ENCODE assay signal across 1 cellular context in the genomic region with DNA sequence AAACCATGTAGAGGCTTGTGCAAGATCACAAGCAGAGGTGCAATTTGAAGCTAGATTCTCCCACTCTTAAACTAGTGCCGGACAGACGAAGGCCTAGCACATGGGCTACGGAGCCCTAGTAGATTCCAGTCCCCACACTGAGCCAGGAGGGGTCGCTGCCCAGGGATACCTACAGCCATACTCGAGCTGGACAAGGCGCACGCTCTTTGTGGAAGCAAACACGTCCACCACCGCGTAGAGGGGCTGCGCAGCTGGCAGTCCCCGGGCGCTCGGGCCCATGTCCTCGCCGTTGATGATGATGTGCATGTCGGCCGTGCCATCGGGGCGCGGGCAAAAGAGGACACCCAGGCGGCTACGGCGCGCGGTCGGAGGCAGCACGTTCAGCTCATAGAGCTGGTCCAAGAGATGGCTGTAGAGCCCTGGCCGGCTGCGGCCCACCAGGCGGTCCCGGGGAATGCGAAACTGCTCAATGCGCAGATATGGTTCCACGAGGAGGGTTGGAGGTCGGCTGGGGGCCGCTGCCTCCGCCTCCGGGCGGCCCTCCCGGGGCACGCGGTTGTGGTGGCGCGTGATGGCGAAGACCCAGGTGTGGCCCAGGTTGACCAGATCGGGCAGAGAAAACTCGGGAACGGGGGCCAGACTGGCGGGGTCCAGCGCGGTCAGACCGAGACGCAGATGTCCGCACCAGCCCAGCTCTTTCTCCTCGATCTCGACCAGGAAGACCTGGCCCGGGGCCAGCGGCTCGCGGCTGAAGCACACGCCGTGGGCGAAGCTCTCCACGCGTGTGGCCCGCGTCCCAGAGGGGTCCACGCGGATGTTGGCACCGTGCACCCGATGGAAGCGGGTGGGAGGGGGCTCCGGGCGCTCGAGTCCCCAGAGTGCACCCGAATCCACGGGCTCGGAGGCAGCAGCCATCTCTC.
TF ChIP-seq lines count a peak whose summit lies in the region.

No MANE protein-coding gene starts in this region.

TF ChIP-seq in HepG2, 621 proteins besides CTCF, POLR2A, EP300 and RAD21 (continues in another document):
- TF ChIP-seq ZNF446 (CRISPR knock-in tag; IDR thresholded peaks at IDR 0.05) (no peak), SMC3 (IDR thresholded peaks at IDR 0.05; ENCODE audit: low read length) (peak; percentile 88), HDAC6 (IDR thresholded peaks at IDR 0.05; ENCODE audit: low read depth, low read length) (no peak), NFIC (IDR thresholded peaks at IDR 0.05; ENCODE audit: low read length) (no peak), JDP2 (CRISPR knock-in tag; IDR thresholded peaks at IDR 0.05; ENCODE audit: borderline replicate concordance) (no peak; the same call in 1 of the 2 replicates), KLF16 (CRISPR knock-in tag; IDR thresholded peaks at IDR 0.05) (peak in 1 of 2 experiments; percentile 87; a peak in 2 of 4 replicates), MED1 (CRISPR knock-in tag; IDR thresholded peaks at IDR 0.05) (peak; percentile 81), ZEB1 (IDR thresholded peaks at IDR 0.05; ENCODE audit: insufficient replicate concordance, low read depth) (no peak), E2F5 (CRISPR knock-in tag; conservative IDR thresholded peaks at IDR 0.05) (peak; percentile 43), ZNF850 (CRISPR knock-in tag; conservative IDR thresholded peaks at IDR 0.05) (0 out of 2 replicates have a peak, but pooled peaks have one; percentile 1), LBX2 (CRISPR knock-in tag; IDR thresholded peaks at IDR 0.05; ENCODE audit: borderline replicate concordance) (no peak; the same call in 1 of the 2 replicates), CEBPG (CRISPR knock-in tag; IDR thresholded peaks at IDR 0.05) (peak; percentile 65), ZNF432 (CRISPR knock-in tag; IDR thresholded peaks at IDR 0.05; ENCODE audit: borderline replicate concordance) (0 out of 2 replicates have a peak, but pooled peaks have one; percentile 2), ZNF615 (CRISPR knock-in tag; IDR thresholded peaks at IDR 0.05; ENCODE audit: borderline replicate concordance) (no peak; the same call in 1 of the 2 replicates), ZNF639 (CRISPR knock-in tag; conservative IDR thresholded peaks at IDR 0.05) (no peak), RFX3 (CRISPR knock-in tag; IDR thresholded peaks at IDR 0.05) (no peak), ZFP1 (CRISPR knock-in tag; IDR thresholded peaks at IDR 0.05) (0 out of 2 replicates have a peak, but pooled peaks have one; percentile 47), GATAD2A (CRISPR knock-in tag; IDR thresholded peaks at IDR 0.05) (peak; percentile 79), PPARG (CRISPR knock-in tag; conservative IDR thresholded peaks at IDR 0.05) (no peak), SALL2 (CRISPR knock-in tag; IDR thresholded peaks at IDR 0.05) (peak; percentile 81), MLLT10 (CRISPR knock-in tag; IDR thresholded peaks at IDR 0.05) (0 out of 2 replicates have a peak, but pooled peaks have one; percentile 27), HOXA5 (CRISPR knock-in tag; IDR thresholded peaks at IDR 0.05) (peak; percentile 25; the same call in 1 of the 2 replicates), ZNF274 (CRISPR knock-in tag; IDR thresholded peaks at IDR 0.05) (peak; percentile 76; the same call in 1 of the 2 replicates), SNAPC2 (CRISPR knock-in tag; IDR thresholded peaks at IDR 0.05) (0 out of 2 replicates have a peak, but pooled peaks have one; percentile 2), SNAPC5 (CRISPR knock-in tag; IDR thresholded peaks at IDR 0.05; ENCODE audit: borderline replicate concordance) (no peak), PAF1 (CRISPR knock-in tag; IDR thresholded peaks at IDR 0.05) (no peak), MIER3 (CRISPR knock-in tag; IDR thresholded peaks at IDR 0.05; ENCODE audit: borderline replicate concordance) (peak; percentile 88; the same call in 1 of the 2 replicates), DR1 (CRISPR knock-in tag; IDR thresholded peaks at IDR 0.05) (no peak; the same call in 1 of the 2 replicates), PHF5A (CRISPR knock-in tag; IDR thresholded peaks at IDR 0.05; ENCODE audit: low read depth, unreplicated experiment) (peak; percentile 61), HOXA9 (CRISPR knock-in tag; IDR thresholded peaks at IDR 0.05; ENCODE audit: borderline replicate concordance) (no peak; the same call in 1 of the 2 replicates), TFAP4 (IDR thresholded peaks at IDR 0.05; ENCODE audit: borderline replicate concordance, low read depth) (peak; percentile 10; the same call in 1 of the 2 replicates), ZNF17 (CRISPR knock-in tag; IDR thresholded peaks at IDR 0.05) (no peak), KMT2B (CRISPR knock-in tag; IDR thresholded peaks at IDR 0.05) (peak; percentile 75)
- TF ChIP-seq, protein P1, sequence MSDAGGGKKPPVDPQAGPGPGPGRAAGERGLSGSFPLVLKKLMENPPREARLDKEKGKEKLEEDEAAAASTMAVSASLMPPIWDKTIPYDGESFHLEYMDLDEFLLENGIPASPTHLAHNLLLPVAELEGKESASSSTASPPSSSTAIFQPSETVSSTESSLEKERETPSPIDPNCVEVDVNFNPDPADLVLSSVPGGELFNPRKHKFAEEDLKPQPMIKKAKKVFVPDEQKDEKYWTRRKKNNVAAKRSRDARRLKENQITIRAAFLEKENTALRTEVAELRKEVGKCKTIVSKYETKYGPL (CRISPR knock-in tag; IDR thresholded peaks at IDR 0.05): no peak; the same call in 1 of the 2 replicates
- TF ChIP-seq, protein P2, sequence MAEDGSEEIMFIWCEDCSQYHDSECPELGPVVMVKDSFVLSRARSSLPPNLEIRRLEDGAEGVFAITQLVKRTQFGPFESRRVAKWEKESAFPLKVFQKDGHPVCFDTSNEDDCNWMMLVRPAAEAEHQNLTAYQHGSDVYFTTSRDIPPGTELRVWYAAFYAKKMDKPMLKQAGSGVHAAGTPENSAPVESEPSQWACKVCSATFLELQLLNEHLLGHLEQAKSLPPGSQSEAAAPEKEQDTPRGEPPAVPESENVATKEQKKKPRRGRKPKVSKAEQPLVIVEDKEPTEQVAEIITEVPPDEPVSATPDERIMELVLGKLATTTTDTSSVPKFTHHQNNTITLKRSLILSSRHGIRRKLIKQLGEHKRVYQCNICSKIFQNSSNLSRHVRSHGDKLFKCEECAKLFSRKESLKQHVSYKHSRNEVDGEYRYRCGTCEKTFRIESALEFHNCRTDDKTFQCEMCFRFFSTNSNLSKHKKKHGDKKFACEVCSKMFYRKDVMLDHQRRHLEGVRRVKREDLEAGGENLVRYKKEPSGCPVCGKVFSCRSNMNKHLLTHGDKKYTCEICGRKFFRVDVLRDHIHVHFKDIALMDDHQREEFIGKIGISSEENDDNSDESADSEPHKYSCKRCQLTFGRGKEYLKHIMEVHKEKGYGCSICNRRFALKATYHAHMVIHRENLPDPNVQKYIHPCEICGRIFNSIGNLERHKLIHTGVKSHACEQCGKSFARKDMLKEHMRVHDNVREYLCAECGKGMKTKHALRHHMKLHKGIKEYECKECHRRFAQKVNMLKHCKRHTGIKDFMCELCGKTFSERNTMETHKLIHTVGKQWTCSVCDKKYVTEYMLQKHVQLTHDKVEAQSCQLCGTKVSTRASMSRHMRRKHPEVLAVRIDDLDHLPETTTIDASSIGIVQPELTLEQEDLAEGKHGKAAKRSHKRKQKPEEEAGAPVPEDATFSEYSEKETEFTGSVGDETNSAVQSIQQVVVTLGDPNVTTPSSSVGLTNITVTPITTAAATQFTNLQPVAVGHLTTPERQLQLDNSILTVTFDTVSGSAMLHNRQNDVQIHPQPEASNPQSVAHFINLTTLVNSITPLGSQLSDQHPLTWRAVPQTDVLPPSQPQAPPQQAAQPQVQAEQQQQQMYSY (CRISPR knock-in tag; IDR thresholded peaks at IDR 0.05): 0 out of 2 replicates have a peak, but pooled peaks have one; percentile 38
- TF ChIP-seq, protein P3, sequence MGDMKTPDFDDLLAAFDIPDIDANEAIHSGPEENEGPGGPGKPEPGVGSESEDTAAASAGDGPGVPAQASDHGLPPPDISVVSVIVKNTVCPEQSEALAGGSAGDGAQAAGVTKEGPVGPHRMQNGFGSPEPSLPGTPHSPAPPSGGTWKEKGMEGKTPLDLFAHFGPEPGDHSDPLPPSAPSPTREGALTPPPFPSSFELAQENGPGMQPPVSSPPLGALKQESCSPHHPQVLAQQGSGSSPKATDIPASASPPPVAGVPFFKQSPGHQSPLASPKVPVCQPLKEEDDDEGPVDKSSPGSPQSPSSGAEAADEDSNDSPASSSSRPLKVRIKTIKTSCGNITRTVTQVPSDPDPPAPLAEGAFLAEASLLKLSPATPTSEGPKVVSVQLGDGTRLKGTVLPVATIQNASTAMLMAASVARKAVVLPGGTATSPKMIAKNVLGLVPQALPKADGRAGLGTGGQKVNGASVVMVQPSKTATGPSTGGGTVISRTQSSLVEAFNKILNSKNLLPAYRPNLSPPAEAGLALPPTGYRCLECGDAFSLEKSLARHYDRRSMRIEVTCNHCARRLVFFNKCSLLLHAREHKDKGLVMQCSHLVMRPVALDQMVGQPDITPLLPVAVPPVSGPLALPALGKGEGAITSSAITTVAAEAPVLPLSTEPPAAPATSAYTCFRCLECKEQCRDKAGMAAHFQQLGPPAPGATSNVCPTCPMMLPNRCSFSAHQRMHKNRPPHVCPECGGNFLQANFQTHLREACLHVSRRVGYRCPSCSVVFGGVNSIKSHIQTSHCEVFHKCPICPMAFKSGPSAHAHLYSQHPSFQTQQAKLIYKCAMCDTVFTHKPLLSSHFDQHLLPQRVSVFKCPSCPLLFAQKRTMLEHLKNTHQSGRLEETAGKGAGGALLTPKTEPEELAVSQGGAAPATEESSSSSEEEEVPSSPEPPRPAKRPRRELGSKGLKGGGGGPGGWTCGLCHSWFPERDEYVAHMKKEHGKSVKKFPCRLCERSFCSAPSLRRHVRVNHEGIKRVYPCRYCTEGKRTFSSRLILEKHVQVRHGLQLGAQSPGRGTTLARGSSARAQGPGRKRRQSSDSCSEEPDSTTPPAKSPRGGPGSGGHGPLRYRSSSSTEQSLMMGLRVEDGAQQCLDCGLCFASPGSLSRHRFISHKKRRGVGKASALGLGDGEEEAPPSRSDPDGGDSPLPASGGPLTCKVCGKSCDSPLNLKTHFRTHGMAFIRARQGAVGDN (CRISPR knock-in tag; IDR thresholded peaks at IDR 0.05): peak; percentile 88
- TF ChIP-seq, protein P4, sequence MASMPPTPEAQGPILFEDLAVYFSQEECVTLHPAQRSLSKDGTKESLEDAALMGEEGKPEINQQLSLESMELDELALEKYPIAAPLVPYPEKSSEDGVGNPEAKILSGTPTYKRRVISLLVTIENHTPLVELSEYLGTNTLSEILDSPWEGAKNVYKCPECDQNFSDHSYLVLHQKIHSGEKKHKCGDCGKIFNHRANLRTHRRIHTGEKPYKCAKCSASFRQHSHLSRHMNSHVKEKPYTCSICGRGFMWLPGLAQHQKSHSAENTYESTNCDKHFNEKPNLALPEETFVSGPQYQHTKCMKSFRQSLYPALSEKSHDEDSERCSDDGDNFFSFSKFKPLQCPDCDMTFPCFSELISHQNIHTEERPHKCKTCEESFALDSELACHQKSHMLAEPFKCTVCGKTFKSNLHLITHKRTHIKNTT (CRISPR knock-in tag; IDR thresholded peaks at IDR 0.05): no peak
- TF ChIP-seq, protein P5, sequence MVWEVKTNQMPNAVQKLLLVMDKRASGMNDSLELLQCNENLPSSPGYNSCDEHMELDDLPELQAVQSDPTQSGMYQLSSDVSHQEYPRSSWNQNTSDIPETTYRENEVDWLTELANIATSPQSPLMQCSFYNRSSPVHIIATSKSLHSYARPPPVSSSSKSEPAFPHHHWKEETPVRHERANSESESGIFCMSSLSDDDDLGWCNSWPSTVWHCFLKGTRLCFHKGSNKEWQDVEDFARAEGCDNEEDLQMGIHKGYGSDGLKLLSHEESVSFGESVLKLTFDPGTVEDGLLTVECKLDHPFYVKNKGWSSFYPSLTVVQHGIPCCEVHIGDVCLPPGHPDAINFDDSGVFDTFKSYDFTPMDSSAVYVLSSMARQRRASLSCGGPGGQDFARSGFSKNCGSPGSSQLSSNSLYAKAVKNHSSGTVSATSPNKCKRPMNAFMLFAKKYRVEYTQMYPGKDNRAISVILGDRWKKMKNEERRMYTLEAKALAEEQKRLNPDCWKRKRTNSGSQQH (CRISPR knock-in tag; IDR thresholded peaks at IDR 0.05; ENCODE audit: low read depth): peak; percentile 87; the same call in 1 of the 2 replicates
- TF ChIP-seq, protein P6, sequence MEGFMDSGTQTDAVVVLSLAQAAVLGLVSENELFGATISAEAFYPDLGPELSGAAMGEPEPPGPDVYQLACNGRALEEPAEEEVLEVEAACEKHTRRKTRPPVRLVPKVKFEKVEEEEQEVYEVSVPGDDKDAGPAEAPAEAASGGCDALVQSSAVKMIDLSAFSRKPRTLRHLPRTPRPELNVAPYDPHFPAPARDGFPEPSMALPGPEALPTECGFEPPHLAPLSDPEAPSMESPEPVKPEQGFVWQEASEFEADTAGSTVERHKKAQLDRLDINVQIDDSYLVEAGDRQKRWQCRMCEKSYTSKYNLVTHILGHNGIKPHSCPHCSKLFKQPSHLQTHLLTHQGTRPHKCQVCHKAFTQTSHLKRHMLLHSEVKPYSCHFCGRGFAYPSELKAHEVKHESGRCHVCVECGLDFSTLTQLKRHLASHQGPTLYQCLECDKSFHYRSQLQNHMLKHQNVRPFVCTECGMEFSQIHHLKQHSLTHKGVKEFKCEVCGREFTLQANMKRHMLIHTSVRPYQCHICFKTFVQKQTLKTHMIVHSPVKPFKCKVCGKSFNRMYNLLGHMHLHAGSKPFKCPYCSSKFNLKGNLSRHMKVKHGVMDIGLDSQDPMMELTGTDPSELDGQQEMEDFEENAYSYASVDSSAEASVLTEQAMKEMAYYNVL (CRISPR knock-in tag; IDR thresholded peaks at IDR 0.05; ENCODE audit: borderline replicate concordance): peak; percentile 84; the same call in 1 of the 2 replicates
